Comparison of ENCODE assay signal across 8 cellular contexts in the genomic region with DNA sequence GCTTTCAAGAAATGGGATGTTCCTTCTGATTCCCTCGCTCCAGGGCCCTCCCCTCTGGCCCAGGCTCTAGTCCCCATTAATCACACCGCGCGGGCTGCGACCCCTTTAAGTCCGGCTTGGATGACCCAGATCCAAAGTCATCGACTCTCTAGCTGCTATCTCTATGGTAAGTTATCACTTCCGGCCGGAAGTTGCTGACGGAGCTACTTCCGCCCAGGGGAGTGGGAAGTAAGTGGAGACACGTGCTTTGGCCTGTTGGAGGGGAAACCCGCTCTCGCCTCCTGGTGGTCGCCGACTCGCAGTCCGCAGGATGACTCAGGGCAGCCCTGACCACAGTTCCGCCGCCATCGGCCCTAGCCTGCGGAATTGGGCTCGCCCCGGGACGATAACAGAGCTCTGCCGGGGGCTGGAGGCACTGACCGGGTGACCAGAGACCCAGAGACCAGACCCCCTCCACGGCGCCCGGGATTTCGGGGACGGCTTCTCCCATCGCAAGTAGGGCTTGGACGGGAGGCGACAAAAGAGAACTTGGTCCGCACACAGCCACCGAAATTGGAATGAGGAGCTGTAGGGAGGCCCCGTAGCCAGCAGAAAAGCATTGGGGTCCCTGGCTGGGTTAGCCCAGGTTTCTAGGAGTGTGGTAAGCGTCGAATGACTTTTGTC. TPM values are rescaled to one million over a fixed set of nuclear protein-coding genes. Genes with fewer than 3 reads are reported as not detected.
DNase-seq lines count a peak whose midpoint lies in the region; ATAC-seq and TF ChIP-seq lines count a peak whose summit lies in the region.

No MANE protein-coding gene starts in this region.

- H3K27ac Mint-ChIP-seq in activated B cell treated with CpG ODN at 0.5 μM for 24 hours: peak overlapping the region; percentile 95

- peak; percentile 83 for ATAC-seq in HG03196 (IDR thresholded peaks at IDR 0.05; ENCODE audit: unreplicated experiment)
- ATAC-seq in activated B cell treated with CpG ODN at 0.5 μM for 24 hours (ENCODE audit: low read depth): peak; percentile 89

- peak overlapping the region; percentile 87 for H3K27ac ChIP-seq in caudate nucleus (ENCODE audit: low read depth, low read length)

- peak overlapping the region; percentile 90 for H3K4me3 ChIP-seq in AG10803 (ENCODE audit: low read length)

- peak; percentile 70 for TF ChIP-seq CTCF in AG10803 (conservative IDR thresholded peaks at IDR 0.05; ENCODE audit: low read length)
- TF ChIP-seq CTCF in activated B cell treated with CpG ODN at 0.5 μM for 24 hours (IDR thresholded peaks at IDR 0.05): no peak

- POLR2A ChIA-PET in activated B cell treated with CpG ODN at 0.5 μM for 24 hours (lab: Charles Lee): interaction anchor here (0.5 to 3.6 kb wide), 24 partner anchors 10 to 870 kb away, joined by 3 to 59 read pairs (median 4); partner anchors contain the start of genes SEC14L1 and TNRC6C

- in situ Hi-C loops in GM18951 (cut with MboI; ENCODE audit: low sequenced_read_pairs, unreplicated experiment): loop anchor here (5.0 kb wide), 1 partner anchor 159 kb away; no protein-coding TSS in a partner anchor

- intact Hi-C loops in activated B cell treated with CpG ODN at 0.5 μM for 24 hours (cut with micrococcal nuclease): loop anchor here (1.0 to 5.0 kb wide), 5 partner anchors 9 to 1752 kb away; partner anchors contain the start of genes SEC14L1 and USP36

- H3K36me3 Mint-ChIP-seq in activated B cell treated with CpG ODN at 0.5 μM for 24 hours (ENCODE audit: low read depth): peaks cover 45% of the 10 kb centered on the region

- peaks cover 3% of the 10 kb centered on the region for H3K27me3 Mint-ChIP-seq in activated B cell treated with CpG ODN at 0.5 μM for 24 hours

- CTCF ChIA-PET in activated B cell treated with CpG ODN at 0.5 μM for 24 hours (lab: Charles Lee): interaction anchor here (0.9 to 2.5 kb wide), 13 partner anchors 9 to 999 kb away, joined by 3 to 21 read pairs (median 5); partner anchors contain the start of gene SEC14L1

- H3K9me3 Mint-ChIP-seq in activated B cell treated with CpG ODN at 0.5 μM for 24 hours: no peaks in the 10 kb centered on the region

- H3K4me3 Mint-ChIP-seq in activated B cell treated with CpG ODN at 0.5 μM for 24 hours: peak overlapping the region; percentile 95

- TF ChIP-seq POLR2A in GM18951 (IDR thresholded peaks at IDR 0.05; ENCODE audit: extremely low read depth, insufficient read depth, insufficient read length): peak; percentile 83

- H3K4me1 Mint-ChIP-seq in activated B cell treated with CpG ODN at 0.5 μM for 24 hours: peaks cover 52% of the 10 kb centered on the region

- DNase-seq in AG10803 (ENCODE audit: low read depth) (peak; percentile 97), NCI-H2227 treated with DMSO at 0.1 percent for 48 hours (lab: John Stamatoyannopoulos, UW) (peak; percentile 90), activated B cell treated with CpG ODN at 0.5 μM for 24 hours (peak; percentile 84), caudate nucleus (lab: John Stamatoyannopoulos, UW) (peak in 60 of 61 donors; percentile 57 to 96 (median 86)), iris pigment epithelial cell (ENCODE audit: low read depth) (peak; percentile 98)
- DNase-seq in stimulated activated CD4-positive, alpha-beta T cell treated with anti-CD3 and anti-CD28 coated beads, Interleukin-12 subunit alpha, Interleukin-12 subunit beta, amount 100 ng/mL, for 24 hours (ENCODE audit: low read depth in 2 of 2): peak; percentile 73 to 76

RNA-seq across cellular contexts. Expression of gene SEC14L1, which starts 52.2 kb away (rescaled TPM):
- 60.7 and 79.6 TPM in 2 replicates for total RNA-seq in activated B cell treated with CpG ODN at 0.5 μM for 24 hours

Comparison
In these comparisons a context has a peak if more than half of its experiments do, and no peak if none do; other contexts are left out.
1. Peak in every context shown above with its lines: DNase-seq, ATAC-seq, H3K4me3 ChIP-seq and H3K27ac ChIP-seq.